8 cellular contexts compared by ENCODE assay signal in genomic region chr2:126657636-126658315, GRCh38. TPM values are rescaled to one million over a fixed set of nuclear protein-coding genes. Genes with fewer than 3 reads are reported as not detected.
DNase-seq lines count a peak whose midpoint lies in the region; ATAC-seq and TF ChIP-seq lines count a peak whose summit lies in the region.

No MANE protein-coding gene starts in this region.

- no peak overlapping the region for H4K91ac ChIP-seq in neuronal stem cell (ENCODE audit: low read depth, low read length, poor library complexity)

- H2BK5ac ChIP-seq in neuronal stem cell (ENCODE audit: low read length): peak overlapping the region; percentile 62

- H3K18ac ChIP-seq in neuronal stem cell (ENCODE audit: low read length): peak overlapping the region; percentile 61

- H3K23ac ChIP-seq in neuronal stem cell (ENCODE audit: low read depth, low read length, poor library complexity): peak overlapping the region; percentile 51

- H3K4ac ChIP-seq in neuronal stem cell (ENCODE audit: low read length): no peak overlapping the region

- in situ Hi-C loops in transverse colon (cut with MboI; ENCODE audit: low pct_ligation_motif_present in 1 of 4, low pct_unique_long_range_greater_than_20kb in 1 of 4, low sequenced_read_pairs in 3 of 4): no loop called here
- in situ Hi-C loops in G401 (cut with HindIII; ENCODE audit: low sequenced_read_pairs): no loop called here

- TF ChIP-seq EP300 in transverse colon (IDR thresholded peaks at IDR 0.05; ENCODE audit: low read depth): no peak

- H2AFZ ChIP-seq in neuronal stem cell (ENCODE audit: low read length): peak overlapping the region; percentile 82

- intact Hi-C loops in transverse colon (cut with DNase I; ENCODE audit: low total_unique reads): no loop called here

- peak overlapping the region; percentile 90 for H2BK15ac ChIP-seq in neuronal stem cell (ENCODE audit: low read length)

- peaks cover 23% of the 10 kb centered on the region in 2 donors for H3K4me1 ChIP-seq in neuronal stem cell (ENCODE audit: control insufficient read depth in 2 of 2, insufficient read depth in 1 of 2, low read depth in 1 of 2, low read length in 2 of 2)
- peaks cover 19 to 41% (median 25%) of the 10 kb centered on the region in 4 donors for H3K4me1 ChIP-seq in transverse colon

- peak; percentile 32 for TF ChIP-seq POLR2A in transverse colon (IDR thresholded peaks at IDR 0.05)

- H3K36me3 ChIP-seq in neuronal stem cell (replicated peaks in 1 of 2; ENCODE audit: control insufficient read depth in 2 of 2, insufficient read depth in 2 of 2, low read length in 2 of 2): peaks cover 0 to 14% of the 10 kb centered on the region in 2 donors
- no peaks in the 10 kb centered on the region for H3K36me3 ChIP-seq in transverse colon

- H3K27me3 ChIP-seq in neuronal stem cell (ENCODE audit: control insufficient read depth in 3 of 3, insufficient read depth in 3 of 3, low read depth in 1 of 3, low read length in 3 of 3): peaks cover 0 to 2% (median 0%) of the 10 kb centered on the region in 3 experiments
- peaks cover 7% of the 10 kb centered on the region for H3K27me3 ChIP-seq in transverse colon

- no peak overlapping the region for H2BK12ac ChIP-seq in neuronal stem cell (ENCODE audit: low read length)

- ATAC-seq in GM18511 (IDR thresholded peaks at IDR 0.05; ENCODE audit: unreplicated experiment): peak; percentile 65
- ATAC-seq in HG02870 (IDR thresholded peaks at IDR 0.05; ENCODE audit: unreplicated experiment): peak; percentile 56
- peak; percentile 83 to 84 for ATAC-seq in activated T-cell treated with anti-CD3 and anti-CD28 coated beads, Interleukin-2, amount 50 U/mL, for 72 hours (replicated peaks in 1 of 2)

- H3K9me3 ChIP-seq in neuronal stem cell (replicated peaks in 1 of 2; ENCODE audit: control insufficient read depth in 2 of 2, insufficient read depth in 1 of 2, low read depth in 1 of 2, low read length in 2 of 2): no peaks in the 10 kb centered on the region
- no peaks in the 10 kb centered on the region for H3K9me3 ChIP-seq in transverse colon

- peak overlapping the region; percentile 100 for H3K27ac Mint-ChIP-seq in activated T-cell treated with anti-CD3 and anti-CD28 coated beads, Interleukin-2, amount 50 U/mL, for 72 hours

- peak overlapping the region; percentile 51 for H3K4me2 ChIP-seq in neuronal stem cell (ENCODE audit: insufficient read depth, low read length, poor library complexity, severe bottlenecking)

- H3K4me3 ChIP-seq in fibroblast of mammary gland (ENCODE audit: control insufficient read depth, low read depth, low read length) (peak overlapping the region; percentile 76), neuronal stem cell (ENCODE audit: low read length in 2 of 2) (peak overlapping the region in 1 of 2 donors; percentile 86), transverse colon (peak overlapping the region in 3 of 4 donors; percentile 61 to 74 (median 64))

- DNase-seq in NCI-H510A treated with DMSO at 0.1 percent for 48 hours (lab: John Stamatoyannopoulos, UW) (peak; percentile 75), fibroblast of mammary gland (ENCODE audit: low read depth) (peak; percentile 99), neuronal stem cell (ENCODE audit: low spot score) (peak; percentile 49), transverse colon (peak; percentile 77), G401 (ENCODE audit: low spot score) (no peak)
- DNase-seq in activated T-cell treated with anti-CD3 and anti-CD28 coated beads, Interleukin-2, amount 50 U/mL, for 72 hours: peak; percentile 85 to 87

- H3K27me3 Mint-ChIP-seq in activated T-cell treated with anti-CD3 and anti-CD28 coated beads, Interleukin-2, amount 50 U/mL, for 72 hours (ENCODE audit: low read depth): no peaks in the 10 kb centered on the region

- H3K14ac ChIP-seq in neuronal stem cell (ENCODE audit: low read length): no peak overlapping the region

- H3K27ac ChIP-seq in neuronal stem cell (replicated peaks; ENCODE audit: low read length) (peak overlapping the region; percentile 26), transverse colon (peak overlapping the region; percentile 90 to 95 (median 94))

- H3K9ac ChIP-seq in neuronal stem cell (ENCODE audit: low read depth, low read length, poor library complexity): peak overlapping the region; percentile 38

- peaks cover 5% of the 10 kb centered on the region for H3K79me1 ChIP-seq in neuronal stem cell (ENCODE audit: low read depth, low read length)

- H3K36me3 Mint-ChIP-seq in activated T-cell treated with anti-CD3 and anti-CD28 coated beads, Interleukin-2, amount 50 U/mL, for 72 hours (ENCODE audit: insufficient read depth in 2 of 2): peaks cover 13 to 16% of the 10 kb centered on the region in 2 donors

- H3K4me3 Mint-ChIP-seq in activated T-cell treated with anti-CD3 and anti-CD28 coated beads, Interleukin-2, amount 50 U/mL, for 72 hours: peak overlapping the region; percentile 98 to 99

- peak overlapping the region; percentile 66 for H2AK5ac ChIP-seq in neuronal stem cell (ENCODE audit: low read depth, low read length)

- peaks cover 68% of the 10 kb centered on the region for H3K4me1 Mint-ChIP-seq in activated T-cell treated with anti-CD3 and anti-CD28 coated beads, Interleukin-2, amount 50 U/mL, for 72 hours (ENCODE audit: low read depth)

- no peak overlapping the region for H2BK120ac ChIP-seq in neuronal stem cell (ENCODE audit: low read depth, low read length)

- TF ChIP-seq CTCF in fibroblast of mammary gland (conservative IDR thresholded peaks at IDR 0.05; ENCODE audit: control insufficient read depth, insufficient read depth, low read depth, low read length) (no peak), transverse colon (IDR thresholded peaks at IDR 0.05) (peak in 1 of 5 experiments; percentile 30)

- no peak overlapping the region for H4K8ac ChIP-seq in neuronal stem cell (ENCODE audit: low read depth, low read length)

- no peaks in the 10 kb centered on the region for H3K9me3 Mint-ChIP-seq in activated T-cell treated with anti-CD3 and anti-CD28 coated beads, Interleukin-2, amount 50 U/mL, for 72 hours

- no CpG with 5 or more reads among the region's 14 CpGs for WGBS in neuronal stem cell (ENCODE audit: extremely low coverage in 2 of 2, insufficient read length in 2 of 2, insufficient replicate concordance in 1 of 2), 2 donors
- WGBS in transverse colon (ENCODE audit: low coverage in 1 of 2), 2 donors: 40% methylated on average over 14 of the region's 14 CpGs; no CpG with 5 or more reads in 1 of the 2 donors

RNA-seq across cellular contexts. Expression of gene GYPC, which starts 1.8 kb away (rescaled TPM):
- total RNA-seq in activated T-cell treated with anti-CD3 and anti-CD28 coated beads, Interleukin-2, amount 50 U/mL, for 72 hours: 100 to 1,000 TPM; 144 to 148 TPM
- 24.1 TPM for polyA plus RNA-seq in neuronal stem cell (2013, experiment 1 of 2)
- polyA plus RNA-seq in neuronal stem cell (2013, experiment 2 of 2): 24.1 TPM
- 10 to 100 TPM; 19.1 to 40.2 (median 28.5) TPM for total RNA-seq in transverse colon
- total RNA-seq in G401 (2014; rRNA removed; shearing (Covaris generic)): 32.9 and 37.1 TPM in 2 replicates
